In the genomic region with DNA sequence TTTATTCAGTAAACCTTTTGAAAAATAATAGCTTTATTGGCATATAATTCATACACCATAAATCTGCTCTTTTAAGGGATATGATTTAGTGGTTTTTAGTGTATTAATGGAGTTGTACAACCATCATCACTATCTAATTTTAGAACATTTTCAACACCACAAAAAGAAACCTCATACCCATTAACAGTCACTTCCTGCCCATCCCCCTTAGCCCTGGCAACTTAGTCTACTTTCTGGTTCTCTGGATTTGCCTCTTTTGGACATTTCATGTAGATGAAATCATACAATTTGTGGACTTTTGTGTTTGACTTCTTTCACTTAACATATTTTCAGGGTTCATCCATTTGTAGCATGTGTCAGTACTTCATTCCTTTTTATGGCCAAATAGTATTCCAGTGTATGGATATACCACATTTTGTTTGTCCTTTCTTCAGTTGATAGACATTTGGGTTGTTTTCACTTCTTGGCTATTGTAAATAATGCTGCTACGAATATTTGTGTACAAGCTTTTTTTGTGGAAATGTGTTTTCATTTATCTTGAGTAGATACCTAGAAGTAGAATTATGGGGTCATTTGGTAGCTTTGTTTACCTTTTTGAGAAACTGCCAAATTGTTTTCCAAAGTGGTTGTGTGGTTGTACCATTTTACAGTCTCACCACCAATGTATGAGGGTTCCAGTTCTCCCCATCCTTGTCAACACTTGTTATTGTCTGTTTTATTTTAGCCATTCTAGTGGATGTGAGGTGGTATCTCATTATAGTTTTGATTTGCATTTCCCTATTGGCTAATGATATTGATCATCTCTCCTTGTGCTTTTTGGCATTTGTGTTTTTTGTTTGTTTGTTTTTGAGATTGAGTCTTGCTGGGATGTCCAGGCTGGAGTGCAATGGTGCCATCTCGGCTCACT, we compare ENCODE assay signal across 3 cellular contexts.
TF ChIP-seq lines count a peak whose summit lies in the region.

No MANE protein-coding gene starts in this region.

TF ChIP-seq in SK-N-SH treated with all-trans-retinoic acid at 6 μM for 48 hours, 23 proteins besides CTCF, POLR2A, EP300 and RAD21:
- TF ChIP-seq, protein P1, sequence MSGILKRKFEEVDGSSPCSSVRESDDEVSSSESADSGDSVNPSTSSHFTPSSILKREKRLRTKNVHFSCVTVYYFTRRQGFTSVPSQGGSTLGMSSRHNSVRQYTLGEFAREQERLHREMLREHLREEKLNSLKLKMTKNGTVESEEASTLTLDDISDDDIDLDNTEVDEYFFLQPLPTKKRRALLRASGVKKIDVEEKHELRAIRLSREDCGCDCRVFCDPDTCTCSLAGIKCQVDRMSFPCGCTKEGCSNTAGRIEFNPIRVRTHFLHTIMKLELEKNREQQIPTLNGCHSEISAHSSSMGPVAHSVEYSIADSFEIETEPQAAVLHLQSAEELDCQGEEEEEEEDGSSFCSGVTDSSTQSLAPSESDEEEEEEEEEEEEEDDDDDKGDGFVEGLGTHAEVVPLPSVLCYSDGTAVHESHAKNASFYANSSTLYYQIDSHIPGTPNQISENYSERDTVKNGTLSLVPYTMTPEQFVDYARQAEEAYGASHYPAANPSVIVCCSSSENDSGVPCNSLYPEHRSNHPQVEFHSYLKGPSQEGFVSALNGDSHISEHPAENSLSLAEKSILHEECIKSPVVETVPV (CRISPR knock-in tag; IDR thresholded peaks at IDR 0.05): no peak
- TF ChIP-seq ISL1 (CRISPR knock-in tag; IDR thresholded peaks at IDR 0.05) (no peak), ZNF8 (CRISPR knock-in tag; IDR thresholded peaks at IDR 0.05) (peak; percentile 99), RARB (CRISPR knock-in tag; IDR thresholded peaks at IDR 0.05) (no peak), ARNTL (CRISPR knock-in tag; IDR thresholded peaks at IDR 0.05; ENCODE audit: borderline replicate concordance, low read depth) (no peak), ZNF70 (CRISPR knock-in tag; IDR thresholded peaks at IDR 0.05) (no peak), TCF4 (CRISPR knock-in tag; IDR thresholded peaks at IDR 0.05; ENCODE audit: borderline replicate concordance) (no peak)

TF ChIP-seq in SK-N-SH, 30 proteins besides CTCF, POLR2A, EP300 and RAD21:
- TF ChIP-seq, protein P2, sequence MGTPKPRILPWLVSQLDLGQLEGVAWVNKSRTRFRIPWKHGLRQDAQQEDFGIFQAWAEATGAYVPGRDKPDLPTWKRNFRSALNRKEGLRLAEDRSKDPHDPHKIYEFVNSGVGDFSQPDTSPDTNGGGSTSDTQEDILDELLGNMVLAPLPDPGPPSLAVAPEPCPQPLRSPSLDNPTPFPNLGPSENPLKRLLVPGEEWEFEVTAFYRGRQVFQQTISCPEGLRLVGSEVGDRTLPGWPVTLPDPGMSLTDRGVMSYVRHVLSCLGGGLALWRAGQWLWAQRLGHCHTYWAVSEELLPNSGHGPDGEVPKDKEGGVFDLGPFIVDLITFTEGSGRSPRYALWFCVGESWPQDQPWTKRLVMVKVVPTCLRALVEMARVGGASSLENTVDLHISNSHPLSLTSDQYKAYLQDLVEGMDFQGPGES (IDR thresholded peaks at IDR 0.05; ENCODE audit: low read depth, low read length): no peak
- TF ChIP-seq NFIC (IDR thresholded peaks at IDR 0.05; ENCODE audit: borderline replicate concordance): no peak
TF ChIP-seq in SK-N-SH: peak in this region for 0.

TF ChIP-seq in GM12878, 131 proteins besides CTCF, POLR2A, EP300 and RAD21:
- no peak for TF ChIP-seq DPF2 (IDR thresholded peaks at IDR 0.05)
- TF ChIP-seq ZNF217 (IDR thresholded peaks at IDR 0.05): peak; percentile 74
- no peak for TF ChIP-seq PAX8 (IDR thresholded peaks at IDR 0.05)
- peak; percentile 74 for TF ChIP-seq MEF2A (IDR thresholded peaks at IDR 0.05; ENCODE audit: insufficient read depth, low read depth, low read length)
- TF ChIP-seq CBFB (IDR thresholded peaks at IDR 0.05; ENCODE audit: low read depth): peak; percentile 10
